Comparison of ENCODE assay signal across 19 cellular contexts in the genomic region with DNA sequence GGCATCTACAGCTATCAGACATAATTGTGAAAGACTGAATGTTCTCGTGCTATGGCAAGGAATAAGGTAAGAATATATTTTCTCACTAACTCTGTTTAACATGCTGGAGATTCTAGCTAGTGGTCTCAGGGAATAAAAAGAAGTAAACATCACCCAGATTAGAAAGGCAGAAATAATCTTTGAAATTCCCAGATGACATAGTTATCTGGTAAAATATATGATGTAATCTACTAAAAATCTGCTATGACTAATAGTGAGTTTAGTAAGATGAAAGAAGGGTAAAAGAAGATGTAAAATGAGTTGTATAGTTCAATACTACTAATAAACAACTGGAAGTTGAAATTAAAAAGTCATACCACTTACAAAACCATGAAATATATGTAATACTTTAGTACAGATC.
"Had no signal": no experiment of that assay in that cellular context is flagged by ENCODE, and none has a peak within 500 bp of the region (broad histone marks: within the 10 kb centered on the region; RNA-seq: fewer than 3 reads in every experiment).

No MANE protein-coding gene starts in this region.

- H3K27ac ChIP-seq: heart right ventricle, left ventricle myocardium inferior, lower lobe of right lung, neutrophil, psoas muscle, sigmoid colon, skin epidermis, stomach, thoracic aorta, transverse colon had no signal

- H3K36me3 ChIP-seq: heart right ventricle, left ventricle myocardium inferior, lower lobe of right lung, neutrophil, sigmoid colon, stomach, thoracic aorta, transverse colon had no signal

- FAIRE-seq: frontal cortex had no signal

- H3K9me3 ChIP-seq: heart right ventricle, lower lobe of right lung, neutrophil, psoas muscle, sigmoid colon, stomach, thoracic aorta, transverse colon had no signal

- H3K27me3 ChIP-seq: heart right ventricle, neutrophil, sigmoid colon, stomach, transverse colon had no signal

- ATAC-seq: heart right ventricle; left cardiac atrium; lower lobe of right lung; naive thymus-derived CD4-positive, alpha-beta T cell; psoas muscle; stimulated activated naive B cell treated with anti-CD40 and anti-IgM and Interleukin-4, amounts not matched to agents 10 μg/mL and 1 μg/mL and 100 μg/mL, for 72 hours had no signal

- H3K4me1 ChIP-seq: heart right ventricle, left ventricle myocardium inferior, lower lobe of right lung, psoas muscle, sigmoid colon, stomach, transverse colon had no signal

- DNase-seq: heart right ventricle; hypothalamus; islet precursor cell; left cardiac atrium; left ventricle myocardium inferior; lower lobe of right lung; naive thymus-derived CD4-positive, alpha-beta T cell; psoas muscle; sigmoid colon; stimulated activated CD4-positive, alpha-beta T cell treated with anti-CD3 and anti-CD28 coated beads, Interleukin-2, amount 100 ng/mL, for 24 hours; stimulated activated CD4-positive, alpha-beta T cell treated with anti-CD3 and anti-CD28 coated beads, Interleukin-4, amount 100 ng/mL, for 4 hours; stimulated activated naive B cell treated with anti-CD40 and anti-IgM and Interleukin-4, amounts not matched to agents 10 μg/mL and 1 μg/mL and 100 μg/mL, for 72 hours; stomach; substantia nigra; transverse colon had no signal

- H3K4me3 ChIP-seq: heart right ventricle, left ventricle myocardium inferior, lower lobe of right lung, psoas muscle, sigmoid colon, skin epidermis, stomach, thoracic aorta, transverse colon had no signal
